Comparison of ENCODE assay signal across 8 cellular contexts in the genomic region with DNA sequence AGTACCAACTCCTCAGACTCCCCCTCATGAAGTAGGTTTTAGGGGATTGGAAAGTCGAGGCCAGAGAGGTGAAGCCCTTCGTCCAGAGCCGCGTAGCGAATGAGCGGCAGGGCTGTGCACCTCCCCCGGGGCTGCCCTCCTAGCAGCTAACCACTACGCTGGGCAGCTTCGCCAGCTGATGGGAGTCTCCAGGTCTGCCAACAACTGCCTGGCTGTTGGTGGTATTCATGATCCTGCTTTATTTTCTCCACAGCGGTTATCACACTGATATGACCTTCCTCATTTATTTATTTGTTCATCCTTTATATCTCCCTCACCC. TPM values are rescaled to one million over a fixed set of nuclear protein-coding genes. Genes with fewer than 3 reads are reported as not detected.
DNase-seq lines count a peak whose midpoint lies in the region; ATAC-seq and TF ChIP-seq lines count a peak whose summit lies in the region.

No MANE protein-coding gene starts in this region.

- H3K4me1 ChIP-seq in MM.1S (ENCODE audit: low read length) = no peaks in the 10 kb centered on the region
- H3K4me1 ChIP-seq in effector memory CD4-positive, alpha-beta T cell (ENCODE audit: control insufficient read depth, insufficient read depth, low read length, poor library complexity, severe bottlenecking) = peaks cover 13% of the 10 kb centered on the region

- H3K4me3 Mint-ChIP-seq in CD14-positive monocyte (peak overlapping the region; percentile 80 to 87), nephron (peak overlapping the region; percentile 72 to 84 (median 81))

- ATAC-seq in esophagus mucosa = no peak
- no peak for ATAC-seq in HG02870 (IDR thresholded peaks at IDR 0.05; ENCODE audit: unreplicated experiment)

- H3K27ac Mint-ChIP-seq in CD14-positive monocyte (peak overlapping the region in 1 of 7 donors; percentile 59), nephron (no peak overlapping the region)

- H3K79me2 ChIP-seq in MM.1S (ENCODE audit: low read length) = peaks cover 6% of the 10 kb centered on the region; the same call in 1 of the 2 replicates

- H3K4me1 Mint-ChIP-seq in CD14-positive monocyte (peaks cover 20% of the 10 kb centered on the region), nephron (peaks cover 11% of the 10 kb centered on the region)

- H3K36me3 Mint-ChIP-seq in CD14-positive monocyte (no peaks in the 10 kb centered on the region), nephron (ENCODE audit: low read depth) (no peaks in the 10 kb centered on the region)

- H3K4me3 ChIP-seq in MM.1S (ENCODE audit: low read length) = peak overlapping the region; percentile 32
- peak overlapping the region; percentile 48 for H3K4me3 ChIP-seq in effector memory CD4-positive, alpha-beta T cell (ENCODE audit: insufficient read depth, low read depth, low read length, poor library complexity, severe bottlenecking)

- no peak overlapping the region for H3K27ac ChIP-seq in MM.1S (ENCODE audit: low read length)
- no peak overlapping the region for H3K27ac ChIP-seq in effector memory CD4-positive, alpha-beta T cell (ENCODE audit: insufficient read depth, low read length, poor library complexity, severe bottlenecking)

- peaks cover 9% of the 10 kb centered on the region for H3F3A ChIP-seq in MM.1S (ENCODE audit: insufficient read depth, low read length)

- intact Hi-C loops in CD14-positive monocyte (cut with micrococcal nuclease) = loop anchor here (5.0 to 10.0 kb wide), 5 partner anchors 107 to 1490 kb away; partner anchors contain the start of genes ABCC12 (in 2 of the 2), DNAJA2 (in 1 of the 2), ITFG1 (in 1 of the 2) and PHKB (in 1 of the 2)

- no peaks in the 10 kb centered on the region; the same call in 1 of the 2 replicates for H3K27me3 ChIP-seq in MM.1S (replicated peaks; ENCODE audit: insufficient read depth, low read length)
- H3K27me3 ChIP-seq in effector memory CD4-positive, alpha-beta T cell (replicated peaks; ENCODE audit: control insufficient read depth, insufficient read depth, low read length, poor library complexity, severe bottlenecking) = peaks cover 5% of the 10 kb centered on the region

- H4K20me1 ChIP-seq in MM.1S (ENCODE audit: insufficient read depth, low read length) = no peaks in the 10 kb centered on the region

- no peaks in the 10 kb centered on the region for H3K9me3 ChIP-seq in MM.1S (replicated peaks; ENCODE audit: insufficient read depth, low read length)
- no peaks in the 10 kb centered on the region for H3K9me3 ChIP-seq in effector memory CD4-positive, alpha-beta T cell (ENCODE audit: control insufficient read depth, low read length)

- no peaks in the 10 kb centered on the region for H3K36me3 ChIP-seq in MM.1S (replicated peaks; ENCODE audit: insufficient read depth, low read length)
- no peaks in the 10 kb centered on the region for H3K36me3 ChIP-seq in effector memory CD4-positive, alpha-beta T cell (ENCODE audit: control insufficient read depth, insufficient read depth, low read length)

- peak overlapping the region; percentile 61 for H2AFZ ChIP-seq in MM.1S (ENCODE audit: low read length)

- no peaks in the 10 kb centered on the region for H3K9me2 ChIP-seq in MM.1S (replicated peaks; ENCODE audit: insufficient read depth, low read length)

- H3K27me3 Mint-ChIP-seq in CD14-positive monocyte (ENCODE audit: low read depth in 3 of 3) (peaks cover 13 to 28% (median 20%) of the 10 kb centered on the region in 3 donors), nephron (ENCODE audit: low read depth) (peaks cover 33% of the 10 kb centered on the region)

- TF ChIP-seq CTCF in CD14-positive monocyte (IDR thresholded peaks at IDR 0.05) (no peak), MM.1S (IDR thresholded peaks at IDR 0.05; ENCODE audit: low read length) (no peak; the same call in 1 of the 2 replicates), nephron (IDR thresholded peaks at IDR 0.05; ENCODE audit: unreplicated experiment in 3 of 3) (peak in 1 of 3 experiments; percentile 13)

- DNase-seq in CD14-positive monocyte (ENCODE audit: low spot score) = no peak
- DNase-seq in MM.1S = no peak
- no peak for DNase-seq in effector memory CD4-positive, alpha-beta T cell
- DNase-seq in D341Med (ENCODE audit: low spot score) = no peak
- DNase-seq in medulla oblongata (ENCODE audit: extremely low spot score) = no peak

- H3K9me3 Mint-ChIP-seq in CD14-positive monocyte = peaks cover 0 to 4% (median 0%) of the 10 kb centered on the region in 7 donors
- H3K9me3 Mint-ChIP-seq in nephron = no peaks in the 10 kb centered on the region

- no peak overlapping the region for H3K9ac ChIP-seq in MM.1S (ENCODE audit: low read length)

- H3K4me2 ChIP-seq in MM.1S (ENCODE audit: low read depth, low read length) = peak overlapping the region; percentile 46; the same call in 1 of the 2 replicates

RNA-seq across cellular contexts. Expression of gene NETO2, which starts 0.8 kb away (rescaled TPM):
- polyA plus RNA-seq in CD14-positive monocyte = 10 to 100 TPM; 14.3 to 15.7 TPM
- total RNA-seq in esophagus mucosa = 12.0 TPM
